2 cellular contexts compared by ENCODE assay signal in genomic region chr6:43740321-43740960, GRCh38.
TF ChIP-seq lines count a peak whose summit lies in the region.

No MANE protein-coding gene starts in this region.

TF ChIP-seq in H1, 55 proteins besides CTCF, POLR2A, EP300 and RAD21:
- TF ChIP-seq SP4 (IDR thresholded peaks at IDR 0.05; ENCODE audit: low read length) = no peak
- no peak for TF ChIP-seq RXRA (IDR thresholded peaks at IDR 0.05; ENCODE audit: insufficient read depth, low read depth, low read length)
- TF ChIP-seq TCF12 (IDR thresholded peaks at IDR 0.05; ENCODE audit: low read depth, low read length) = no peak
- TF ChIP-seq HDAC2 (IDR thresholded peaks at IDR 0.05; ENCODE audit: borderline replicate concordance in 1 of 2, low read depth in 2 of 2, low read length in 2 of 2) = no peak
- no peak for TF ChIP-seq GTF2F1 (IDR thresholded peaks at IDR 0.05; ENCODE audit: borderline replicate concordance, low read depth, low read length)
- TF ChIP-seq SUZ12 (IDR thresholded peaks at IDR 0.05; ENCODE audit: low read length) = no peak
- TF ChIP-seq EGR1 (IDR thresholded peaks at IDR 0.05; ENCODE audit: borderline replicate concordance, low read depth, low read length) = no peak
- TF ChIP-seq BACH1 (IDR thresholded peaks at IDR 0.05; ENCODE audit: low read length) = no peak
- TF ChIP-seq MAFK (IDR thresholded peaks at IDR 0.05; ENCODE audit: low read depth, low read length) = no peak
TF ChIP-seq in H1: peak in this region for 0.

TF ChIP-seq in GM12891, 5 proteins besides CTCF, POLR2A, EP300 and RAD21:
- TF ChIP-seq POU2F2 (IDR thresholded peaks at IDR 0.05; ENCODE audit: low read depth, low read length) (no peak), PAX5 (IDR thresholded peaks at IDR 0.05; ENCODE audit: insufficient read depth, low read length, severe bottlenecking) (no peak)
